Comparison of ENCODE assay signal across 22 cellular contexts in genomic region chr6:3328145-3328544, GRCh38.
DNase-seq lines count a peak whose midpoint lies in the region; ATAC-seq and TF ChIP-seq lines count a peak whose summit lies in the region.
"Had no signal": no experiment of that assay in that cellular context is flagged by ENCODE, and none has a peak within 500 bp of the region (broad histone marks: within the 10 kb centered on the region; RNA-seq: fewer than 3 reads in every experiment).

No MANE protein-coding gene starts in this region.

- no peaks in the 10 kb centered on the region for H3K9me3 ChIP-seq in Panc1 (ENCODE audit: control insufficient read depth, insufficient read depth, low read depth, low read length)
- no peaks in the 10 kb centered on the region for H3K9me3 ChIP-seq in body of pancreas
- no peaks in the 10 kb centered on the region for H3K9me3 ChIP-seq in gastroesophageal sphincter
- H3K9me3 ChIP-seq in spleen: no peaks in the 10 kb centered on the region
- H3K9me3 ChIP-seq: prostate gland, suprapubic skin had no signal

- TF ChIP-seq POLR2A in body of pancreas (IDR thresholded peaks at IDR 0.05) (no peak), gastroesophageal sphincter (IDR thresholded peaks at IDR 0.05) (no peak), spleen (IDR thresholded peaks at IDR 0.05) (no peak)

- ATAC-seq in Panc1 (peak; percentile 71), body of pancreas (no peak), gastroesophageal sphincter (no peak), GM21576 (IDR thresholded peaks at IDR 0.05; ENCODE audit: unreplicated experiment) (no peak)
- ATAC-seq: naive thymus-derived CD8-positive, alpha-beta T cell had no signal

- TF ChIP-seq CTCF in Panc1 (IDR thresholded peaks at IDR 0.05): no peak
- TF ChIP-seq CTCF in body of pancreas (IDR thresholded peaks at IDR 0.05): no peak
- no peak for TF ChIP-seq CTCF in gastroesophageal sphincter (IDR thresholded peaks at IDR 0.05)
- TF ChIP-seq CTCF in spleen (IDR thresholded peaks at IDR 0.05 in 8 of 11, conservative IDR thresholded peaks at IDR 0.05 in 3 of 11): no peak

- no peak for DNase-seq in Panc1 (ENCODE audit: low read depth, low spot score)
- DNase-seq in body of pancreas: peak in 1 of 4 donors; percentile 45
- DNase-seq in spleen: peak; percentile 43
- DNase-seq in DMS 273 (lab: John Stamatoyannopoulos, UW; ENCODE audit: unreplicated experiment): no peak
- DNase-seq in HCEC 1CT: no peak
- DNase-seq: activated gamma-delta T cell; CD4-positive, alpha-beta memory T cell; dermis blood vessel endothelial cell; erythroblast; Kasumi-1; mesendoderm; naive thymus-derived CD8-positive, alpha-beta T cell; NCI-H1417; NCI-H69; SHP77 treated with DMSO at 0.1 percent for 48 hours; stimulated activated CD4-positive, alpha-beta T cell treated with anti-CD3 and anti-CD28 coated beads, Interleukin-12 subunit alpha, Interleukin-12 subunit beta, amount 100 ng/mL, for 4 hours; stimulated activated CD8-positive, alpha-beta memory T cell treated with anti-CD3 and anti-CD28 coated beads, Interleukin-4, amount 100 ng/mL, for 48 hours had no signal

- 66 to 82% methylated on average over 12 of the region's 12 CpGs for WGBS in body of pancreas, 2 donors
- 79 to 100% methylated on average over 2 to 8 of the region's 12 CpGs for WGBS in gastroesophageal sphincter (ENCODE audit: low coverage in 1 of 2), 2 donors
- 88 to 94% (median 93%) methylated on average over 12 of the region's 12 CpGs for WGBS in spleen, 5 donors

- H3K4me3 ChIP-seq in Panc1 (ENCODE audit: low read depth in 2 of 2, low read length in 2 of 2) (no peak overlapping the region), body of pancreas (no peak overlapping the region), gastroesophageal sphincter (no peak overlapping the region), spleen (no peak overlapping the region)
- H3K4me3 ChIP-seq: prostate gland, suprapubic skin had no signal

- intact Hi-C loops in Panc1 (cut with micrococcal nuclease; ENCODE audit: unreplicated experiment) (no loop called here), body of pancreas (cut with DNase I) (no loop called here), spleen (cut with DNase I; ENCODE audit: low total_unique reads) (no loop called here)

- peaks cover 5% of the 10 kb centered on the region; the same call in 1 of the 2 replicates for H3K4me1 ChIP-seq in Panc1 (ENCODE audit: control insufficient read depth, insufficient read depth, low read length)
- peaks cover 69% of the 10 kb centered on the region for H3K4me1 ChIP-seq in body of pancreas
- peaks cover 0 to 79% (median 30%) of the 10 kb centered on the region in 3 donors for H3K4me1 ChIP-seq in gastroesophageal sphincter
- peaks cover 0 to 17% (median 0%) of the 10 kb centered on the region in 6 donors for H3K4me1 ChIP-seq in spleen
- H3K4me1 ChIP-seq: prostate gland had no signal

- CTCF ChIA-PET in Panc1 (lab: Charles Lee): no interaction called here

- H3K27ac ChIP-seq in Panc1 (ENCODE audit: low read length) (peak overlapping the region; percentile 17; the same call in 1 of the 2 replicates), body of pancreas (peak overlapping the region in 3 of 4 donors; percentile 86 to 95 (median 89)), gastroesophageal sphincter (peak overlapping the region in 3 of 4 donors; percentile 76 to 81 (median 79)), spleen (no peak overlapping the region)
- H3K27ac ChIP-seq: suprapubic skin, VCaP had no signal

- no peaks in the 10 kb centered on the region for H3K27me3 ChIP-seq in Panc1 (ENCODE audit: control insufficient read depth, insufficient read depth, low read length)
- no peaks in the 10 kb centered on the region for H3K27me3 ChIP-seq in body of pancreas
- H3K27me3 ChIP-seq in gastroesophageal sphincter: no peaks in the 10 kb centered on the region
- peaks cover 0 to 5% (median 0%) of the 10 kb centered on the region in 7 donors for H3K27me3 ChIP-seq in spleen (replicated peaks in 1 of 7)
- H3K27me3 ChIP-seq: suprapubic skin had no signal

- BruUV-seq in Panc1 (replicated peaks; lab: Mats Ljungman, UMichigan): no TSS peak

- no peaks in the 10 kb centered on the region for H3K36me3 ChIP-seq in Panc1 (ENCODE audit: control insufficient read depth, insufficient read depth, low read length)
- no peaks in the 10 kb centered on the region for H3K36me3 ChIP-seq in body of pancreas (replicated peaks in 1 of 2; ENCODE audit: insufficient read depth in 1 of 2, low read depth in 2 of 2)
- H3K36me3 ChIP-seq in gastroesophageal sphincter: peaks cover 0 to 3% of the 10 kb centered on the region in 2 donors
- no peaks in the 10 kb centered on the region for H3K36me3 ChIP-seq in spleen
- H3K36me3 ChIP-seq: prostate gland, suprapubic skin had no signal

- in situ Hi-C loops in Panc1 (cut with HindIII; ENCODE audit: low pct_unique_long_range_greater_than_20kb, low sequenced_read_pairs): no loop called here

- POLR2A ChIA-PET in Panc1 (lab: Charles Lee): no interaction called here

- TF ChIP-seq EP300 in gastroesophageal sphincter (IDR thresholded peaks at IDR 0.05): no peak

Comparison
In these comparisons a context has a peak if more than half of its experiments do, and no peak if none do; other contexts are left out.
1. H3K27ac ChIP-seq: peak in Panc1 (single experiment), body of pancreas (3 of 4) and gastroesophageal sphincter (3 of 4); none in spleen (0 of 8).